Comparison of ENCODE assay signal across 10 cellular contexts in the genomic region with DNA sequence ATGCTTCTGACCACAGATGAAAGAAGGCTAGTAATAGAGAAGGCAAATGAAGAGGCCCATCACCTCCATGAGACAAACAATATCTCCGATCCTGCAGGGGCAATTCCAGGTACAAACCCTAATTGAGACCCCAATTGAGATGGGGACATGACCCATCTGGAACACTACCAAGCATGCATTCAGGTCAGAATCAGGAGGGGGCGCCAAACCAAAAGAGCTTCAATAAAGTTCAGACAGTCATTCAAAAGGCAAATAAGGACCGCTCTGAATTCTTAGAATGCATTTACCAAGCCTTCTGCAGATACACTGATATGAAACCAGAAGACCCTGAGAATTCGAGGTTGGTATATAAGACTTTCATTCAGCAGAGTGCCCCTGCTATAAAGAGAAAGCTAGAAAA. TPM values are rescaled to one million over a fixed set of nuclear protein-coding genes. Genes with fewer than 3 reads are reported as not detected.
DNase-seq lines count a peak whose midpoint lies in the region; ATAC-seq, FAIRE-seq and TF ChIP-seq lines count a peak whose summit lies in the region.
"Had no signal": no experiment of that assay in that cellular context is flagged by ENCODE, and none has a peak within 500 bp of the region (broad histone marks: within the 10 kb centered on the region; RNA-seq: fewer than 3 reads in every experiment).

No MANE protein-coding gene starts in this region.

- FAIRE-seq in pancreas (lab: Jason Lieb, UNC) = no peak

- no peaks in the 10 kb centered on the region for H3K36me3 ChIP-seq in body of pancreas (replicated peaks in 1 of 2; ENCODE audit: insufficient read depth in 1 of 2, low read depth in 2 of 2)
- H3K36me3 ChIP-seq in pancreas = no peaks in the 10 kb centered on the region
- no peaks in the 10 kb centered on the region for H3K36me3 ChIP-seq in WERI-Rb-1
- H3K36me3 ChIP-seq: cardiac muscle cell had no signal

- H3K9me3 ChIP-seq in body of pancreas (peaks cover 0 to under 1% (median 0%) of the 10 kb centered on the region in 3 donors), pancreas (no peaks in the 10 kb centered on the region), WERI-Rb-1 (ENCODE audit: severe bottlenecking) (peaks cover 3% of the 10 kb centered on the region)

- peaks cover 15% of the 10 kb centered on the region for H3K4me1 ChIP-seq in body of pancreas
- H3K4me1 ChIP-seq in pancreas = peaks cover 0 to 3% (median 0%) of the 10 kb centered on the region in 3 donors

- intact Hi-C loops in body of pancreas (cut with DNase I) (no loop called here), pancreas (cut with DNase I) (loop anchor here in 1 of 3 donors (10.0 kb wide), 1 partner anchor 97 kb away; no protein-coding TSS in a partner anchor)

- H3K27me3 ChIP-seq in body of pancreas = no peaks in the 10 kb centered on the region
- H3K27me3 ChIP-seq in pancreas = no peaks in the 10 kb centered on the region
- H3K27me3 ChIP-seq in WERI-Rb-1 (ENCODE audit: insufficient read depth, low read depth, severe bottlenecking) = peaks cover 70% of the 10 kb centered on the region
- H3K27me3 ChIP-seq: cardiac muscle cell had no signal

- H3K4me3 ChIP-seq in GM12875 (ENCODE audit: low read depth, low read length) = no peak overlapping the region
- no peak overlapping the region for H3K4me3 ChIP-seq in body of pancreas
- no peak overlapping the region for H3K4me3 ChIP-seq in pancreas
- no peak overlapping the region for H3K4me3 ChIP-seq in WERI-Rb-1 (ENCODE audit: low read depth, low read length)
- H3K4me3 ChIP-seq: cardiac muscle cell had no signal

- H3K27ac ChIP-seq in body of pancreas (no peak overlapping the region), pancreas (no peak overlapping the region), WERI-Rb-1 (no peak overlapping the region)
- H3K27ac ChIP-seq: cardiac muscle cell had no signal

- TF ChIP-seq CTCF in GM12875 (IDR thresholded peaks at IDR 0.05; ENCODE audit: borderline replicate concordance, insufficient read depth, low read depth, low read length) = peak; percentile 52; the same call in 1 of the 2 replicates
- peak in 6 of 7 experiments; percentile 16 to 68 (median 48) for TF ChIP-seq CTCF in body of pancreas (IDR thresholded peaks at IDR 0.05)
- peak in 3 of 4 donors; percentile 10 to 27 (median 13) for TF ChIP-seq CTCF in pancreas (IDR thresholded peaks at IDR 0.05)
- no peak for TF ChIP-seq CTCF in WERI-Rb-1 (IDR thresholded peaks at IDR 0.05; ENCODE audit: low read depth, low read length)

- ATAC-seq in body of pancreas (no peak), pancreas (peak in 3 of 4 donors; percentile 56 to 84 (median 59)), SK-N-SH treated with all-trans-retinoic acid at 6 μM for 48 hours (no peak)

- 27 to 37% methylated on average over 4 of the region's 4 CpGs for WGBS in body of pancreas, 2 donors
- WGBS in pancreas, 2 donors = 44 to 45% methylated on average over 4 of the region's 4 CpGs

- DNase-seq in NOMO-1 (lab: John Stamatoyannopoulos, UW; ENCODE audit: unreplicated experiment in 2 of 2) (peak; percentile 36 to 65), body of pancreas (peak; percentile 38 to 74 (median 50)), pancreas (peak in 4 of 6 donors; percentile 11 to 57 (median 42)), NCI-H2107 treated with DMSO at 0.1 percent for 48 hours (lab: John Stamatoyannopoulos, UW; ENCODE audit: unreplicated experiment) (no peak), WERI-Rb-1 (no peak), dedifferentiated amniotic fluid mesenchymal stem cell (ENCODE audit: extremely low spot score) (no peak)

- TF ChIP-seq POLR2A in body of pancreas (IDR thresholded peaks at IDR 0.05) = no peak

TF ChIP-seq in SK-N-SH treated with all-trans-retinoic acid at 6 μM for 48 hours, 23 proteins besides CTCF, POLR2A, EP300 and RAD21:
- TF ChIP-seq ZNF565 (CRISPR knock-in tag; conservative IDR thresholded peaks at IDR 0.05; ENCODE audit: low read depth) = no peak
- TF ChIP-seq OSR1 (CRISPR knock-in tag; IDR thresholded peaks at IDR 0.05) = no peak
- no peak for TF ChIP-seq PPARA (CRISPR knock-in tag; IDR thresholded peaks at IDR 0.05; ENCODE audit: borderline replicate concordance)
- no peak for TF ChIP-seq ZFP3 (CRISPR knock-in tag; IDR thresholded peaks at IDR 0.05)
- TF ChIP-seq, protein P1, sequence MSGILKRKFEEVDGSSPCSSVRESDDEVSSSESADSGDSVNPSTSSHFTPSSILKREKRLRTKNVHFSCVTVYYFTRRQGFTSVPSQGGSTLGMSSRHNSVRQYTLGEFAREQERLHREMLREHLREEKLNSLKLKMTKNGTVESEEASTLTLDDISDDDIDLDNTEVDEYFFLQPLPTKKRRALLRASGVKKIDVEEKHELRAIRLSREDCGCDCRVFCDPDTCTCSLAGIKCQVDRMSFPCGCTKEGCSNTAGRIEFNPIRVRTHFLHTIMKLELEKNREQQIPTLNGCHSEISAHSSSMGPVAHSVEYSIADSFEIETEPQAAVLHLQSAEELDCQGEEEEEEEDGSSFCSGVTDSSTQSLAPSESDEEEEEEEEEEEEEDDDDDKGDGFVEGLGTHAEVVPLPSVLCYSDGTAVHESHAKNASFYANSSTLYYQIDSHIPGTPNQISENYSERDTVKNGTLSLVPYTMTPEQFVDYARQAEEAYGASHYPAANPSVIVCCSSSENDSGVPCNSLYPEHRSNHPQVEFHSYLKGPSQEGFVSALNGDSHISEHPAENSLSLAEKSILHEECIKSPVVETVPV (CRISPR knock-in tag; IDR thresholded peaks at IDR 0.05) = no peak
- no peak for TF ChIP-seq GLIS3 (CRISPR knock-in tag; IDR thresholded peaks at IDR 0.05)
- no peak for TF ChIP-seq ISL1 (CRISPR knock-in tag; IDR thresholded peaks at IDR 0.05)
- TF ChIP-seq ARNTL (CRISPR knock-in tag; IDR thresholded peaks at IDR 0.05; ENCODE audit: borderline replicate concordance, low read depth) = no peak
- TF ChIP-seq SNAI2 (CRISPR knock-in tag; IDR thresholded peaks at IDR 0.05) = no peak
- TF ChIP-seq, protein P2, sequence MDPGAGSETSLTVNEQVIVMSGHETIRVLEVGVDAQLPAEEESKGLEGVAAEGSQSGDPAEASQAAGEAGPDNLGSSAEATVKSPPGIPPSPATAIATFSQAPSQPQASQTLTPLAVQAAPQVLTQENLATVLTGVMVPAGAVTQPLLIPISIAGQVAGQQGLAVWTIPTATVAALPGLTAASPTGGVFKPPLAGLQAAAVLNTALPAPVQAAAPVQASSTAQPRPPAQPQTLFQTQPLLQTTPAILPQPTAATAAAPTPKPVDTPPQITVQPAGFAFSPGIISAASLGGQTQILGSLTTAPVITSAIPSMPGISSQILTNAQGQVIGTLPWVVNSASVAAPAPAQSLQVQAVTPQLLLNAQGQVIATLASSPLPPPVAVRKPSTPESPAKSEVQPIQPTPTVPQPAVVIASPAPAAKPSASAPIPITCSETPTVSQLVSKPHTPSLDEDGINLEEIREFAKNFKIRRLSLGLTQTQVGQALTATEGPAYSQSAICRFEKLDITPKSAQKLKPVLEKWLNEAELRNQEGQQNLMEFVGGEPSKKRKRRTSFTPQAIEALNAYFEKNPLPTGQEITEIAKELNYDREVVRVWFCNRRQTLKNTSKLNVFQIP (CRISPR knock-in tag; IDR thresholded peaks at IDR 0.05; ENCODE audit: borderline replicate concordance, low read depth) = no peak
- TF ChIP-seq, protein P3, sequence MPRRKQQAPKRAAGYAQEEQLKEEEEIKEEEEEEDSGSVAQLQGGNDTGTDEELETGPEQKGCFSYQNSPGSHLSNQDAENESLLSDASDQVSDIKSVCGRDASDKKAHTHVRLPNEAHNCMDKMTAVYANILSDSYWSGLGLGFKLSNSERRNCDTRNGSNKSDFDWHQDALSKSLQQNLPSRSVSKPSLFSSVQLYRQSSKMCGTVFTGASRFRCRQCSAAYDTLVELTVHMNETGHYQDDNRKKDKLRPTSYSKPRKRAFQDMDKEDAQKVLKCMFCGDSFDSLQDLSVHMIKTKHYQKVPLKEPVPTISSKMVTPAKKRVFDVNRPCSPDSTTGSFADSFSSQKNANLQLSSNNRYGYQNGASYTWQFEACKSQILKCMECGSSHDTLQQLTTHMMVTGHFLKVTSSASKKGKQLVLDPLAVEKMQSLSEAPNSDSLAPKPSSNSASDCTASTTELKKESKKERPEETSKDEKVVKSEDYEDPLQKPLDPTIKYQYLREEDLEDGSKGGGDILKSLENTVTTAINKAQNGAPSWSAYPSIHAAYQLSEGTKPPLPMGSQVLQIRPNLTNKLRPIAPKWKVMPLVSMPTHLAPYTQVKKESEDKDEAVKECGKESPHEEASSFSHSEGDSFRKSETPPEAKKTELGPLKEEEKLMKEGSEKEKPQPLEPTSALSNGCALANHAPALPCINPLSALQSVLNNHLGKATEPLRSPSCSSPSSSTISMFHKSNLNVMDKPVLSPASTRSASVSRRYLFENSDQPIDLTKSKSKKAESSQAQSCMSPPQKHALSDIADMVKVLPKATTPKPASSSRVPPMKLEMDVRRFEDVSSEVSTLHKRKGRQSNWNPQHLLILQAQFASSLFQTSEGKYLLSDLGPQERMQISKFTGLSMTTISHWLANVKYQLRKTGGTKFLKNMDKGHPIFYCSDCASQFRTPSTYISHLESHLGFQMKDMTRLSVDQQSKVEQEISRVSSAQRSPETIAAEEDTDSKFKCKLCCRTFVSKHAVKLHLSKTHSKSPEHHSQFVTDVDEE (CRISPR knock-in tag; IDR thresholded peaks at IDR 0.05) = no peak
- no peak for TF ChIP-seq ZNF70 (CRISPR knock-in tag; IDR thresholded peaks at IDR 0.05)

RNA-seq across cellular contexts. Expression of a gene that starts 10.2 kb away (rescaled TPM):
- total RNA-seq in body of pancreas (not detected), pancreas (not detected)
- not detected for polyA plus RNA-seq in pancreas
- total RNA-seq: cardiac muscle cell; T-helper 2 cell treated with Interferon-gamma antibody and Interleukin-4, amounts not matched to agents 100 ng/mL and 5 ng/mL, for 36 hours had no signal

RNA-seq across cellular contexts. Expression of a gene that starts 12.3 kb away (rescaled TPM):
- not detected for total RNA-seq in body of pancreas
- total RNA-seq in pancreas = not detected
- not detected for polyA plus RNA-seq in pancreas
- total RNA-seq: cardiac muscle cell; T-helper 2 cell treated with Interferon-gamma antibody and Interleukin-4, amounts not matched to agents 100 ng/mL and 5 ng/mL, for 36 hours had no signal

RNA-seq across cellular contexts. Expression of a gene that starts 23.1 kb away (rescaled TPM):
- total RNA-seq in body of pancreas (1 to 10 TPM in 1 of 2 donors, not detected in 1; 9.6 TPM), pancreas (1 to 10 TPM in 3 of 6 donors, under 1 TPM in 3; 0.31 to 9.9 (median 1.5) TPM)
- polyA plus RNA-seq in pancreas = 1 to 10 TPM in 1 of 2 donors, under 1 TPM in 1; 0.99 to 1.1 TPM
- total RNA-seq: cardiac muscle cell had no signal

RNA-seq across cellular contexts. Expression of a gene that starts 44.7 kb away (rescaled TPM):
- total RNA-seq in body of pancreas = 100 to 1,000 TPM; 316 to 772 TPM
- total RNA-seq in pancreas = 100 to 1,000 TPM; 281 to 696 (median 362) TPM
- 100 to 1,000 TPM; 144 to 177 TPM for polyA plus RNA-seq in pancreas
- total RNA-seq: T-helper 2 cell treated with Interferon-gamma antibody and Interleukin-4, amounts not matched to agents 100 ng/mL and 5 ng/mL, for 36 hours had no signal

Comparison
In these comparisons a context has a peak if more than half of its experiments do, and no peak if none do; other contexts are left out.
1. DNase-seq: peak in NOMO-1 (2 of 2), body of pancreas (4 of 4) and pancreas (4 of 6); none in NCI-H2107 treated with DMSO at 0.1 percent for 48 hours (single experiment), WERI-Rb-1 (single experiment) and dedifferentiated amniotic fluid mesenchymal stem cell (single experiment).
2. ATAC-seq: peak in pancreas (3 of 4); none in body of pancreas (single experiment) and SK-N-SH treated with all-trans-retinoic acid at 6 μM for 48 hours (single experiment).